13 cellular contexts compared by ENCODE assay signal in genomic region chr12:124440841-124441381, GRCh38.
A peak's percentile ranks its signal among the peaks of the same experiment; 100 is the strongest.
DNase-seq lines count a peak whose midpoint lies in the region; ATAC-seq and TF ChIP-seq lines count a peak whose summit lies in the region.
"Had no signal": no experiment of that assay in that cellular context is flagged by ENCODE, and none has a peak within 500 bp of the region (broad histone marks: within the 10 kb centered on the region; RNA-seq: fewer than 3 reads in every experiment).

No MANE protein-coding gene starts in this region.

- peak overlapping the region; percentile 55 for H3K18ac ChIP-seq in neuronal stem cell (ENCODE audit: low read length)

- H3K27me3 ChIP-seq in esophagus squamous epithelium = no peaks in the 10 kb centered on the region
- H3K27me3 ChIP-seq in neuronal stem cell (ENCODE audit: control insufficient read depth in 3 of 3, insufficient read depth in 3 of 3, low read depth in 1 of 3, low read length in 3 of 3) = no peaks in the 10 kb centered on the region
- no peaks in the 10 kb centered on the region for H3K27me3 ChIP-seq in SJCRH30

- no peak overlapping the region for H2BK5ac ChIP-seq in neuronal stem cell (ENCODE audit: low read length)

- no peaks in the 10 kb centered on the region for H3K9me3 ChIP-seq in esophagus squamous epithelium
- H3K9me3 ChIP-seq in neuronal stem cell (replicated peaks in 1 of 2; ENCODE audit: control insufficient read depth in 2 of 2, insufficient read depth in 1 of 2, low read depth in 1 of 2, low read length in 2 of 2) = no peaks in the 10 kb centered on the region
- H3K9me3 ChIP-seq in SJCRH30 (replicated peaks) = no peaks in the 10 kb centered on the region

- H3K4me3 ChIP-seq in AG10803 (ENCODE audit: low read length) (peak overlapping the region; percentile 22), esophagus squamous epithelium (no peak overlapping the region), neuronal stem cell (ENCODE audit: low read length in 2 of 2) (no peak overlapping the region), SJCRH30 (no peak overlapping the region)

- H3K27ac ChIP-seq in RWPE1 = peak overlapping the region; percentile 90
- H3K27ac ChIP-seq in esophagus squamous epithelium = peak overlapping the region; percentile 2 to 71 (median 52)
- peak overlapping the region; percentile 60 for H3K27ac ChIP-seq in neuronal stem cell (replicated peaks; ENCODE audit: low read length)
- H3K27ac ChIP-seq in SJCRH30 = no peak overlapping the region
- H3K27ac ChIP-seq: C4-2B, KMS-11 had no signal

- H3K36me3 ChIP-seq in esophagus squamous epithelium = peaks cover 0 to 88% (median 14%) of the 10 kb centered on the region in 3 donors
- H3K36me3 ChIP-seq in neuronal stem cell (replicated peaks in 1 of 2; ENCODE audit: control insufficient read depth in 2 of 2, insufficient read depth in 2 of 2, low read length in 2 of 2) = peaks cover 3 to 23% of the 10 kb centered on the region in 2 donors
- peaks cover 41% of the 10 kb centered on the region for H3K36me3 ChIP-seq in SJCRH30

- CTCF ChIA-PET in RWPE1 (lab: Yijun Ruan, JAX) = interaction anchor here (0.6 kb wide), 1 partner anchor 71 kb away, joined by 4 read pairs; no protein-coding TSS in a partner anchor
- CTCF ChIA-PET in activated CD8-positive, alpha-beta T cell treated with anti-CD3 and anti-CD28 coated beads for 36 hours (lab: Charles Lee) = no interaction called here

- no peak overlapping the region for H3K4me2 ChIP-seq in neuronal stem cell (ENCODE audit: insufficient read depth, low read length, poor library complexity, severe bottlenecking)
- H3K4me2 ChIP-seq: KMS-11 had no signal

- no peak overlapping the region for H2AFZ ChIP-seq in neuronal stem cell (ENCODE audit: low read length)

- no peak overlapping the region for H3K4me3 Mint-ChIP-seq in activated CD8-positive, alpha-beta T cell treated with anti-CD3 and anti-CD28 coated beads for 36 hours
- H3K4me3 Mint-ChIP-seq: T-helper 1 cell treated with Interleukin-12 subunit alpha and Interleukin-12 subunit beta and Interleukin-4 antibody, amounts not matched to agents 30 μg/mL and 1 μg/mL, for 36 hours had no signal

- peaks cover 7% of the 10 kb centered on the region for H3K36me3 Mint-ChIP-seq in activated CD8-positive, alpha-beta T cell treated with anti-CD3 and anti-CD28 coated beads for 36 hours (ENCODE audit: low read depth)

- ATAC-seq in HG02884 (IDR thresholded peaks at IDR 0.05; ENCODE audit: unreplicated experiment) = no peak
- no peak for ATAC-seq in activated CD8-positive, alpha-beta T cell treated with anti-CD3 and anti-CD28 coated beads for 36 hours

- 74 to 84% methylated on average over 12 to 13 of the region's 13 CpGs for WGBS in esophagus squamous epithelium, 2 donors
- WGBS in neuronal stem cell (ENCODE audit: extremely low coverage in 2 of 2, insufficient read length in 2 of 2, insufficient replicate concordance in 1 of 2), 2 donors = no CpG with 5 or more reads among the region's 13 CpGs

- H3K27ac Mint-ChIP-seq in activated CD8-positive, alpha-beta T cell treated with anti-CD3 and anti-CD28 coated beads for 36 hours = no peak overlapping the region
- H3K27ac Mint-ChIP-seq: T-helper 1 cell treated with Interleukin-12 subunit alpha and Interleukin-12 subunit beta and Interleukin-4 antibody, amounts not matched to agents 30 μg/mL and 1 μg/mL, for 36 hours had no signal

- no peaks in the 10 kb centered on the region for H3K4me1 Mint-ChIP-seq in activated CD8-positive, alpha-beta T cell treated with anti-CD3 and anti-CD28 coated beads for 36 hours (ENCODE audit: low read depth)

- no peaks in the 10 kb centered on the region for H3K9me3 Mint-ChIP-seq in activated CD8-positive, alpha-beta T cell treated with anti-CD3 and anti-CD28 coated beads for 36 hours
- H3K9me3 Mint-ChIP-seq: T-helper 1 cell treated with Interleukin-12 subunit alpha and Interleukin-12 subunit beta and Interleukin-4 antibody, amounts not matched to agents 30 μg/mL and 1 μg/mL, for 36 hours had no signal

- intact Hi-C loops in esophagus squamous epithelium (cut with DNase I) = no loop called here
- intact Hi-C loops in activated CD8-positive, alpha-beta T cell treated with anti-CD3 and anti-CD28 coated beads for 36 hours (cut with micrococcal nuclease) = no loop called here

- POLR2A ChIA-PET in RWPE1 (lab: Yijun Ruan, JAX; ENCODE audit: low non-redundant PET) = no interaction called here
- POLR2A ChIA-PET in activated CD8-positive, alpha-beta T cell treated with anti-CD3 and anti-CD28 coated beads for 36 hours (lab: Charles Lee) = no interaction called here

- no peak for TF ChIP-seq POLR2A in esophagus squamous epithelium (IDR thresholded peaks at IDR 0.05)

- H3K4me1 ChIP-seq in esophagus squamous epithelium (peaks cover 3 to 41% (median 10%) of the 10 kb centered on the region in 3 donors), neuronal stem cell (ENCODE audit: control insufficient read depth in 2 of 2, insufficient read depth in 1 of 2, low read depth in 1 of 2, low read length in 2 of 2) (peaks cover 3 to 14% of the 10 kb centered on the region in 2 donors), SJCRH30 (peaks cover 44% of the 10 kb centered on the region)

- no peaks in the 10 kb centered on the region for H3K27me3 Mint-ChIP-seq in activated CD8-positive, alpha-beta T cell treated with anti-CD3 and anti-CD28 coated beads for 36 hours

- peak overlapping the region; percentile 52 for H3K23ac ChIP-seq in neuronal stem cell (ENCODE audit: low read depth, low read length, poor library complexity)

- H3K79me1 ChIP-seq in neuronal stem cell (ENCODE audit: low read depth, low read length) = peaks cover 3% of the 10 kb centered on the region

- H4K91ac ChIP-seq in neuronal stem cell (ENCODE audit: low read depth, low read length, poor library complexity) = peak overlapping the region; percentile 32

- H2BK12ac ChIP-seq in neuronal stem cell (ENCODE audit: low read length) = no peak overlapping the region

- TF ChIP-seq CTCF in AG10803 (conservative IDR thresholded peaks at IDR 0.05; ENCODE audit: low read length) (no peak), RWPE1 (conservative IDR thresholded peaks at IDR 0.05; ENCODE audit: low read depth) (no peak), esophagus squamous epithelium (IDR thresholded peaks at IDR 0.05) (no peak)
- TF ChIP-seq CTCF in activated CD8-positive, alpha-beta T cell treated with anti-CD3 and anti-CD28 coated beads for 36 hours (IDR thresholded peaks at IDR 0.05) = no peak

- peak overlapping the region; percentile 65 for H3K9ac ChIP-seq in neuronal stem cell (ENCODE audit: low read depth, low read length, poor library complexity)
- H3K9ac ChIP-seq: KMS-11 had no signal

- H4K8ac ChIP-seq in neuronal stem cell (ENCODE audit: low read depth, low read length) = no peak overlapping the region

- no peak overlapping the region for H3K4ac ChIP-seq in neuronal stem cell (ENCODE audit: low read length)

- H2BK15ac ChIP-seq in neuronal stem cell (ENCODE audit: low read length) = no peak overlapping the region

- DNase-seq in AG10803 (ENCODE audit: low read depth) = no peak
- DNase-seq in RWPE1 (ENCODE audit: low spot score) = no peak
- no peak for DNase-seq in esophagus squamous epithelium (lab: John Stamatoyannopoulos, UW)
- DNase-seq in neuronal stem cell (ENCODE audit: low spot score) = no peak
- no peak for DNase-seq in activated CD8-positive, alpha-beta T cell treated with anti-CD3 and anti-CD28 coated beads for 36 hours
- no peak for DNase-seq in NCI-H345 (lab: John Stamatoyannopoulos, UW)
- no peak for DNase-seq in SJCRH30
- DNase-seq: NCI-H446 treated with DMSO at 0.1 percent for 48 hours, nucleus accumbens had no signal

- peak overlapping the region; percentile 75 for H3K14ac ChIP-seq in neuronal stem cell (ENCODE audit: low read length)

- H2AK5ac ChIP-seq in neuronal stem cell (ENCODE audit: low read depth, low read length) = peak overlapping the region; percentile 86

- H2BK120ac ChIP-seq in neuronal stem cell (ENCODE audit: low read depth, low read length) = no peak overlapping the region
